Comparison of ENCODE assay signal across 10 cellular contexts in genomic region chr2:7377861-7378569, GRCh38.
DNase-seq lines count a peak whose midpoint lies in the region; ATAC-seq and TF ChIP-seq lines count a peak whose summit lies in the region.
"Had no signal": no experiment of that assay in that cellular context is flagged by ENCODE, and none has a peak within 500 bp of the region (broad histone marks: within the 10 kb centered on the region; RNA-seq: fewer than 3 reads in every experiment).

No MANE protein-coding gene starts in this region.

- no peak overlapping the region for H3K27ac Mint-ChIP-seq in CD4-positive, alpha-beta T cell

- in situ Hi-C loops in gastrocnemius medialis (cut with MboI; ENCODE audit: low sequenced_read_pairs in 4 of 4): no loop called here

- H3K9me3 ChIP-seq in body of pancreas (no peaks in the 10 kb centered on the region), lung (ENCODE audit: control insufficient read depth in 2 of 2, insufficient read depth in 1 of 2, low read length in 1 of 2) (peaks cover 0 to 3% of the 10 kb centered on the region in 2 donors), gastrocnemius medialis (no peaks in the 10 kb centered on the region)
- no peaks in the 10 kb centered on the region for H3K9me3 ChIP-seq in CD4-positive, alpha-beta T cell (ENCODE audit: control insufficient read depth, low read length)

- H3K36me3 ChIP-seq in body of pancreas (replicated peaks in 1 of 2; ENCODE audit: insufficient read depth in 1 of 2, low read depth in 2 of 2): no peaks in the 10 kb centered on the region
- H3K36me3 ChIP-seq in lung (ENCODE audit: control insufficient read depth in 2 of 2, insufficient read depth in 2 of 2, low read length in 2 of 2): no peaks in the 10 kb centered on the region
- no peaks in the 10 kb centered on the region for H3K36me3 ChIP-seq in gastrocnemius medialis

- no peaks in the 10 kb centered on the region for H3K4me1 Mint-ChIP-seq in CD4-positive, alpha-beta T cell (ENCODE audit: low read depth)

- peak overlapping the region in 2 of 4 donors; percentile 15 to 43 for H3K27ac ChIP-seq in body of pancreas
- H3K27ac ChIP-seq in lung (ENCODE audit: low read depth in 1 of 2, low read length in 1 of 2): no peak overlapping the region
- no peak overlapping the region for H3K27ac ChIP-seq in gastrocnemius medialis
- H3K27ac ChIP-seq in CD4-positive, alpha-beta T cell (ENCODE audit: low read depth, low read length): no peak overlapping the region

- POLR2A ChIA-PET in CD4-positive, alpha-beta T cell (lab: Charles Lee): no interaction called here

- H3K27me3 ChIP-seq in body of pancreas (no peaks in the 10 kb centered on the region), lung (ENCODE audit: control insufficient read depth, insufficient read depth) (no peaks in the 10 kb centered on the region), gastrocnemius medialis (no peaks in the 10 kb centered on the region)
- H3K27me3 ChIP-seq in CD4-positive, alpha-beta T cell (ENCODE audit: control insufficient read depth, insufficient read depth, low read length): no peaks in the 10 kb centered on the region

- ATAC-seq in body of pancreas (peak; percentile 77), lung (ENCODE audit: insufficient read depth, low FRiP score) (peak; percentile 60), gastrocnemius medialis (no peak)
- ATAC-seq in CD4-positive, alpha-beta T cell (ENCODE audit: poor library complexity): no peak

- H3K27me3 Mint-ChIP-seq in CD4-positive, alpha-beta T cell: no peaks in the 10 kb centered on the region

- peaks cover 2% of the 10 kb centered on the region for H3K9me3 Mint-ChIP-seq in CD4-positive, alpha-beta T cell

- H3K4me3 ChIP-seq in body of pancreas (no peak overlapping the region), lung (no peak overlapping the region), gastrocnemius medialis (no peak overlapping the region)

- DNase-seq in DMS 273 (lab: John Stamatoyannopoulos, UW; ENCODE audit: unreplicated experiment) (peak; percentile 81), NCI-H2107 (lab: John Stamatoyannopoulos, UW) (peak; percentile 69), body of pancreas (peak; percentile 61 to 77 (median 69)), lung (ENCODE audit: low spot score) (no peak), gastrocnemius medialis (no peak), activated T-cell treated with anti-CD3 and anti-CD28 coated beads for 4 hours (no peak), putamen (ENCODE audit: low spot score) (no peak)
- DNase-seq in CD4-positive, alpha-beta T cell: no peak
- DNase-seq: KG1; stimulated activated CD4-positive, alpha-beta T cell treated with anti-CD3 and anti-CD28 coated beads, Interleukin-4, amount 100 ng/mL, for 24 hours had no signal

- 37 to 40% methylated on average over 10 to 13 of the region's 13 CpGs for WGBS in body of pancreas, 2 donors
- 53 to 74% methylated on average over 13 of the region's 13 CpGs for WGBS in lung, 2 donors

- TF ChIP-seq CTCF in body of pancreas (IDR thresholded peaks at IDR 0.05) (peak in 5 of 7 experiments; percentile 18 to 60 (median 53)), lung (IDR thresholded peaks at IDR 0.05; ENCODE audit: control extremely low read depth, extremely low read depth) (no peak), gastrocnemius medialis (IDR thresholded peaks at IDR 0.05 in 4 of 5, conservative IDR thresholded peaks at IDR 0.05 in 1 of 5) (no peak)
- TF ChIP-seq CTCF in CD4-positive, alpha-beta T cell (IDR thresholded peaks at IDR 0.05): no peak

- peaks cover 15% of the 10 kb centered on the region for H3K4me1 ChIP-seq in body of pancreas
- no peaks in the 10 kb centered on the region for H3K4me1 ChIP-seq in lung (ENCODE audit: control insufficient read depth in 2 of 2, insufficient read depth in 2 of 2, low read length in 2 of 2)
- no peaks in the 10 kb centered on the region for H3K4me1 ChIP-seq in gastrocnemius medialis

- H3K36me3 Mint-ChIP-seq in CD4-positive, alpha-beta T cell (ENCODE audit: low read depth): no peaks in the 10 kb centered on the region

- TF ChIP-seq POLR2A in body of pancreas (IDR thresholded peaks at IDR 0.05) (no peak), gastrocnemius medialis (IDR thresholded peaks at IDR 0.05) (no peak)

- CTCF ChIA-PET in CD4-positive, alpha-beta T cell (lab: Charles Lee): no interaction called here

- intact Hi-C loops in body of pancreas (cut with DNase I): no loop called here
- intact Hi-C loops in gastrocnemius medialis (cut with DNase I; ENCODE audit: low total_unique reads): no loop called here
- intact Hi-C loops in CD4-positive, alpha-beta T cell (cut with DNase I, micrococcal nuclease): no loop called here

- H3K4me3 Mint-ChIP-seq in CD4-positive, alpha-beta T cell: no peak overlapping the region

Comparison
In these comparisons a context has a peak if more than half of its experiments do, and no peak if none do; other contexts are left out.
1. DNase-seq: peak in DMS 273 (single experiment), NCI-H2107 (single experiment) and body of pancreas (4 of 4); none in lung (single experiment), gastrocnemius medialis (0 of 2), activated T-cell treated with anti-CD3 and anti-CD28 coated beads for 4 hours (single experiment), CD4-positive, alpha-beta T cell (0 of 10) and putamen (single experiment).
2. ATAC-seq: peak in body of pancreas (single experiment) and lung (single experiment); none in gastrocnemius medialis (0 of 2) and CD4-positive, alpha-beta T cell (single experiment).
3. CTCF ChIP-seq: peak in body of pancreas (5 of 7); none in lung (single experiment), gastrocnemius medialis (0 of 5) and CD4-positive, alpha-beta T cell (single experiment).